24 cellular contexts compared by ENCODE assay signal in the genomic region with DNA sequence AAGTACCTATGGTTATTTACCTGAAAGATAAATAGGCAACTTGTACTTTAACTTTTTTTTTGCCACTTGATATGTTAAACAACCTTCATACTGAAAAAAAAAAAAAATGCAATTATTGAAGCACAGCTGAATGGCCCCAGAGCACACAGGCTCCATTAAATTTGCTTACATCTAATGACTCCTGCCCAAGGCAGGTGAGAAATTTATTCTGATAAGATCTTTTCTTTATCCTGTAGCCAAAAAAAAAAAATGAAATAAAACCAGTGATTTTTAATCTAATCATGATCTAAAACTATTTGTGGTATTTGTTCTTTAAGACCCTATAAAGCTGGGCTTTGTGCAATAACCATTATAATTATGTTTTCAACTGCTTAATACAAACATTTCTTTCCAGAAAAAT.
DNase-seq lines count a peak whose midpoint lies in the region; ATAC-seq, FAIRE-seq and TF ChIP-seq lines count a peak whose summit lies in the region.
"Had no signal": no experiment of that assay in that cellular context is flagged by ENCODE, and none has a peak within 500 bp of the region (broad histone marks: within the 10 kb centered on the region; RNA-seq: fewer than 3 reads in every experiment).

No MANE protein-coding gene starts in this region.

- H2AK5ac ChIP-seq in neuronal stem cell (ENCODE audit: low read depth, low read length), result no peak overlapping the region

- H3K23ac ChIP-seq in neuronal stem cell (ENCODE audit: low read depth, low read length, poor library complexity), result no peak overlapping the region

- H3K9me2 ChIP-seq in SK-N-SH, result no peaks in the 10 kb centered on the region; the same call in 1 of the 2 replicates

- H3K27ac ChIP-seq in SK-N-SH (ENCODE audit: low read depth in 2 of 2, low read length in 1 of 2) (peak overlapping the region in 1 of 2 experiments; percentile 30; a peak in 2 of 4 replicates), neuronal stem cell (replicated peaks; ENCODE audit: low read length) (no peak overlapping the region)
- H3K27ac ChIP-seq: 22Rv1; A549; BLaER1 treated with 17β-estradiol and CSF1 and Interleukin-3, amounts not matched to agents 10 nM and 100 nM; C4-2B had no signal

- H3K36me3 ChIP-seq in SK-N-SH (replicated peaks in 1 of 2; ENCODE audit: control insufficient read depth in 1 of 2, insufficient read depth in 2 of 2, low read length in 1 of 2) (no peaks in the 10 kb centered on the region), neuronal stem cell (replicated peaks in 1 of 2; ENCODE audit: control insufficient read depth in 2 of 2, insufficient read depth in 2 of 2, low read length in 2 of 2) (no peaks in the 10 kb centered on the region)

- H3K27me3 ChIP-seq in SK-N-SH (ENCODE audit: insufficient read depth) (no peaks in the 10 kb centered on the region), neuronal stem cell (ENCODE audit: control insufficient read depth in 3 of 3, insufficient read depth in 3 of 3, low read depth in 1 of 3, low read length in 3 of 3) (no peaks in the 10 kb centered on the region)
- H3K27me3 ChIP-seq: BLaER1 treated with 17β-estradiol and CSF1 and Interleukin-3, amounts not matched to agents 10 nM and 100 nM had no signal

- H2AFZ ChIP-seq in SK-N-SH (ENCODE audit: low read depth) (no peak overlapping the region; the same call in 1 of the 2 replicates), neuronal stem cell (ENCODE audit: low read length) (peak overlapping the region; percentile 31)

- H3K79me1 ChIP-seq in neuronal stem cell (ENCODE audit: low read depth, low read length), result no peaks in the 10 kb centered on the region

- H2BK12ac ChIP-seq in neuronal stem cell (ENCODE audit: low read length), result no peak overlapping the region

- peak in 1 of 2 experiments; percentile 36; a peak in 1 of 4 replicates for TF ChIP-seq EP300 in SK-N-SH (IDR thresholded peaks at IDR 0.05; ENCODE audit: borderline replicate concordance in 1 of 2, low read depth in 1 of 2, low read length in 1 of 2)

- TF ChIP-seq CTCF in SK-N-SH (IDR thresholded peaks at IDR 0.05), result no peak

- peaks cover 0 to 7% of the 10 kb centered on the region in 2 experiments; a peak in 1 of 4 replicates for H3K4me1 ChIP-seq in SK-N-SH (ENCODE audit: control insufficient read depth in 1 of 2, insufficient read depth in 2 of 2, low read depth in 1 of 2, low read length in 1 of 2)
- no peaks in the 10 kb centered on the region for H3K4me1 ChIP-seq in neuronal stem cell (ENCODE audit: control insufficient read depth in 2 of 2, insufficient read depth in 1 of 2, low read depth in 1 of 2, low read length in 2 of 2)
- H3K4me1 ChIP-seq: BLaER1 treated with 17β-estradiol and CSF1 and Interleukin-3, amounts not matched to agents 10 nM and 100 nM had no signal

- no peak overlapping the region for H4K8ac ChIP-seq in neuronal stem cell (ENCODE audit: low read depth, low read length)

- H3F3A ChIP-seq in SK-N-SH (replicated peaks; ENCODE audit: insufficient read depth), result no peaks in the 10 kb centered on the region

- DNase-seq in NCI-H1105 treated with DMSO at 0.1 percent for 48 hours (lab: John Stamatoyannopoulos, UW) (peak; percentile 0), NCI-H1105 (lab: John Stamatoyannopoulos, UW) (no peak), SK-N-SH (no peak), neuronal stem cell (ENCODE audit: low spot score) (no peak), NCI-H510A treated with DMSO at 0.1 percent for 48 hours (lab: John Stamatoyannopoulos, UW) (no peak)
- DNase-seq: AML-193; Caco-2; Calu3; CD4-positive, alpha-beta T cell; CD8-positive, alpha-beta T cell; DMS79; DND-41; GDM1 had no signal

- H3K79me2 ChIP-seq in SK-N-SH (ENCODE audit: insufficient read depth), result no peaks in the 10 kb centered on the region

- H2BK5ac ChIP-seq in neuronal stem cell (ENCODE audit: low read length), result no peak overlapping the region

- ATAC-seq in SK-N-SH treated with all-trans-retinoic acid at 6 μM for 48 hours (no peak), HG02870 (IDR thresholded peaks at IDR 0.05; ENCODE audit: unreplicated experiment) (no peak)
- ATAC-seq: A549; CD8-positive, alpha-beta T cell; GM12878 had no signal

- POLR2A ChIA-PET in SK-N-SH (lab: Yijun Ruan, JAX), result no interaction called here

- H3K9me3 ChIP-seq in SK-N-SH, result no peaks in the 10 kb centered on the region
- peaks cover 0 to 7% of the 10 kb centered on the region in 2 donors for H3K9me3 ChIP-seq in neuronal stem cell (replicated peaks in 1 of 2; ENCODE audit: control insufficient read depth in 2 of 2, insufficient read depth in 1 of 2, low read depth in 1 of 2, low read length in 2 of 2)
- H3K9me3 ChIP-seq: A549, Caco-2 had no signal

- no peak overlapping the region for H3K4me2 ChIP-seq in SK-N-SH
- no peak overlapping the region for H3K4me2 ChIP-seq in neuronal stem cell (ENCODE audit: insufficient read depth, low read length, poor library complexity, severe bottlenecking)
- H3K4me2 ChIP-seq: A549; BLaER1 treated with 17β-estradiol and CSF1 and Interleukin-3, amounts not matched to agents 10 nM and 100 nM had no signal

- no peak for TF ChIP-seq RAD21 in SK-N-SH (IDR thresholded peaks at IDR 0.05; ENCODE audit: low read length)

- H3K9ac ChIP-seq in SK-N-SH, result no peak overlapping the region
- H3K9ac ChIP-seq in neuronal stem cell (ENCODE audit: low read depth, low read length, poor library complexity), result no peak overlapping the region
- H3K9ac ChIP-seq: BLaER1 treated with 17β-estradiol and CSF1 and Interleukin-3, amounts not matched to agents 10 nM and 100 nM had no signal

- H3K14ac ChIP-seq in neuronal stem cell (ENCODE audit: low read length), result no peak overlapping the region

- no peak overlapping the region for H3K18ac ChIP-seq in neuronal stem cell (ENCODE audit: low read length)

- FAIRE-seq in islet of Langerhans (lab: Jason Lieb, UNC), result peak; percentile 9
- FAIRE-seq: A549, D721Med, GM12878, GM12892, GM18507 had no signal

- no peak overlapping the region for H4K91ac ChIP-seq in neuronal stem cell (ENCODE audit: low read depth, low read length, poor library complexity)

- no peak overlapping the region for H2BK120ac ChIP-seq in neuronal stem cell (ENCODE audit: low read depth, low read length)

- H3K4me3 ChIP-seq in SK-N-SH (ENCODE audit: low read depth in 2 of 2, low read length in 1 of 2) (no peak overlapping the region), neuronal stem cell (ENCODE audit: low read length in 2 of 2) (no peak overlapping the region)
- H3K4me3 ChIP-seq: A549; BLaER1 treated with 17β-estradiol and CSF1 and Interleukin-3, amounts not matched to agents 10 nM and 100 nM; GM12878 had no signal

- H2BK15ac ChIP-seq in neuronal stem cell (ENCODE audit: low read length), result no peak overlapping the region

- CTCF ChIA-PET in SK-N-SH (lab: Yijun Ruan, JAX), result interaction anchor here (0.9 to 10.3 kb wide), 3 partner anchors 14 to 352 kb away, joined by 3 to 102 read pairs (median 7); no protein-coding TSS in a partner anchor

- H4K20me1 ChIP-seq in SK-N-SH (ENCODE audit: insufficient read depth), result no peaks in the 10 kb centered on the region
- H4K20me1 ChIP-seq: BLaER1 treated with 17β-estradiol and CSF1 and Interleukin-3, amounts not matched to agents 10 nM and 100 nM had no signal

- H3K4ac ChIP-seq in neuronal stem cell (ENCODE audit: low read length), result no peak overlapping the region

TF ChIP-seq in SK-N-SH treated with all-trans-retinoic acid at 6 μM for 48 hours, 23 proteins besides CTCF, POLR2A, EP300 and RAD21:
- TF ChIP-seq, protein P1, sequence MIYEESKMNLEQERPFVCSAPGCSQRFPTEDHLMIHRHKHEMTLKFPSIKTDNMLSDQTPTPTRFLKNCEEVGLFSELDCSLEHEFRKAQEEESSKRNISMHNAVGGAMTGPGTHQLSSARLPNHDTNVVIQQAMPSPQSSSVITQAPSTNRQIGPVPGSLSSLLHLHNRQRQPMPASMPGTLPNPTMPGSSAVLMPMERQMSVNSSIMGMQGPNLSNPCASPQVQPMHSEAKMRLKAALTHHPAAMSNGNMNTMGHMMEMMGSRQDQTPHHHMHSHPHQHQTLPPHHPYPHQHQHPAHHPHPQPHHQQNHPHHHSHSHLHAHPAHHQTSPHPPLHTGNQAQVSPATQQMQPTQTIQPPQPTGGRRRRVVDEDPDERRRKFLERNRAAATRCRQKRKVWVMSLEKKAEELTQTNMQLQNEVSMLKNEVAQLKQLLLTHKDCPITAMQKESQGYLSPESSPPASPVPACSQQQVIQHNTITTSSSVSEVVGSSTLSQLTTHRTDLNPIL (CRISPR knock-in tag; IDR thresholded peaks at IDR 0.05; ENCODE audit: low read depth), result no peak
- TF ChIP-seq ZFP3 (CRISPR knock-in tag; IDR thresholded peaks at IDR 0.05) (no peak), ISL1 (CRISPR knock-in tag; IDR thresholded peaks at IDR 0.05) (peak; percentile 89)

TF ChIP-seq in SK-N-SH, 30 proteins besides CTCF, POLR2A, EP300 and RAD21 (continues in another document):
- TF ChIP-seq CHD2 (IDR thresholded peaks at IDR 0.05; ENCODE audit: low read length, partially characterized antibody), result no peak
- TF ChIP-seq, protein P2, sequence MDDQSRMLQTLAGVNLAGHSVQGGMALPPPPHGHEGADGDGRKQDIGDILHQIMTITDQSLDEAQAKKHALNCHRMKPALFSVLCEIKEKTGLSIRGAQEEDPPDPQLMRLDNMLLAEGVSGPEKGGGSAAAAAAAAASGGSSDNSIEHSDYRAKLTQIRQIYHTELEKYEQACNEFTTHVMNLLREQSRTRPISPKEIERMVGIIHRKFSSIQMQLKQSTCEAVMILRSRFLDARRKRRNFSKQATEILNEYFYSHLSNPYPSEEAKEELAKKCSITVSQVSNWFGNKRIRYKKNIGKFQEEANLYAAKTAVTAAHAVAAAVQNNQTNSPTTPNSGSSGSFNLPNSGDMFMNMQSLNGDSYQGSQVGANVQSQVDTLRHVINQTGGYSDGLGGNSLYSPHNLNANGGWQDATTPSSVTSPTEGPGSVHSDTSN (IDR thresholded peaks at IDR 0.05), result no peak
- TF ChIP-seq SIN3A (IDR thresholded peaks at IDR 0.05; ENCODE audit: borderline replicate concordance, low read depth, low read length), result no peak
- TF ChIP-seq, protein P3, sequence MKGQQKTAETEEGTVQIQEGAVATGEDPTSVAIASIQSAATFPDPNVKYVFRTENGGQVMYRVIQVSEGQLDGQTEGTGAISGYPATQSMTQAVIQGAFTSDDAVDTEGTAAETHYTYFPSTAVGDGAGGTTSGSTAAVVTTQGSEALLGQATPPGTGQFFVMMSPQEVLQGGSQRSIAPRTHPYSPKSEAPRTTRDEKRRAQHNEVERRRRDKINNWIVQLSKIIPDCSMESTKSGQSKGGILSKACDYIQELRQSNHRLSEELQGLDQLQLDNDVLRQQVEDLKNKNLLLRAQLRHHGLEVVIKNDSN (IDR thresholded peaks at IDR 0.05; ENCODE audit: borderline replicate concordance, low read depth), result no peak
- no peak for TF ChIP-seq FOXM1 (IDR thresholded peaks at IDR 0.05; ENCODE audit: low read depth)
- no peak for TF ChIP-seq FOSL2 (IDR thresholded peaks at IDR 0.05; ENCODE audit: borderline replicate concordance, low read depth)
- no peak for TF ChIP-seq RFX5 (IDR thresholded peaks at IDR 0.05; ENCODE audit: low read length)
- TF ChIP-seq RXRA (IDR thresholded peaks at IDR 0.05; ENCODE audit: borderline replicate concordance, low read depth), result no peak
